In genomic region chr15:97729270-97729669, GRCh38 we compare ENCODE assay signal across 14 cellular contexts.
"Had no signal": no experiment of that assay in that cellular context is flagged by ENCODE, and none has a peak within 500 bp of the region (broad histone marks: within the 10 kb centered on the region; RNA-seq: fewer than 3 reads in every experiment).

No MANE protein-coding gene starts in this region.

- H3K9me3 Mint-ChIP-seq: activated naive CD4-positive, alpha-beta T cell treated with anti-CD3 and anti-CD28 coated beads, Interleukin-2, amount 50 U/mL, for 24 hours; T-helper 2 cell treated with Interferon-gamma antibody and Interleukin-4, amounts not matched to agents 5 μg/mL and 100 μg/mL, for 36 hours; type B pancreatic cell had no signal

- H3K36me3 ChIP-seq: neutrophil had no signal

- H3K9me3 ChIP-seq: neutrophil had no signal

- H3K27me3 ChIP-seq: neutrophil had no signal

- H3K4me3 Mint-ChIP-seq: activated naive CD4-positive, alpha-beta T cell treated with anti-CD3 and anti-CD28 coated beads, Interleukin-2, amount 50 U/mL, for 24 hours; central memory CD8-positive, alpha-beta T cell; memory B cell; T-helper 2 cell treated with Interferon-gamma antibody and Interleukin-4, amounts not matched to agents 5 μg/mL and 100 μg/mL, for 36 hours had no signal

- ATAC-seq: activated CD4-positive, CD25-positive, alpha-beta regulatory T cell treated with anti-CD3 and anti-CD28 coated beads, Interleukin-2, amount 50 U/mL, for 24 hours; left lobe of liver had no signal

- DNase-seq: activated CD4-positive, alpha-beta T cell treated with anti-CD3 and anti-CD28 coated beads, Interleukin-2, amount 50 U/mL, for 4 hours; activated T-cell treated with anti-CD3 and anti-CD28 coated beads, Interleukin-2, amount 50 U/mL, for 1 hour; cortex of kidney; stimulated activated CD4-positive, alpha-beta T cell treated with anti-CD3 and anti-CD28 coated beads, Interleukin-12 subunit alpha, Interleukin-12 subunit beta, amount 100 ng/mL, for 4 hours; stimulated activated naive CD4-positive, alpha-beta T cell; SW 1271 had no signal

- H3K36me3 Mint-ChIP-seq: activated naive CD4-positive, alpha-beta T cell treated with anti-CD3 and anti-CD28 coated beads, Interleukin-2, amount 50 U/mL, for 24 hours; memory B cell; type B pancreatic cell had no signal

- H3K4me1 Mint-ChIP-seq: activated naive CD4-positive, alpha-beta T cell treated with anti-CD3 and anti-CD28 coated beads, Interleukin-2, amount 50 U/mL, for 24 hours; central memory CD8-positive, alpha-beta T cell; memory B cell had no signal

- H3K27ac ChIP-seq: neutrophil had no signal

- H3K27me3 Mint-ChIP-seq: central memory CD8-positive, alpha-beta T cell; memory B cell had no signal

- H3K27ac Mint-ChIP-seq: activated naive CD4-positive, alpha-beta T cell treated with anti-CD3 and anti-CD28 coated beads, Interleukin-2, amount 50 U/mL, for 24 hours; memory B cell; T-helper 2 cell treated with Interferon-gamma antibody and Interleukin-4, amounts not matched to agents 5 μg/mL and 100 μg/mL, for 36 hours; type B pancreatic cell had no signal
